ENCODE assay signal across 1 cellular context in the genomic region with DNA sequence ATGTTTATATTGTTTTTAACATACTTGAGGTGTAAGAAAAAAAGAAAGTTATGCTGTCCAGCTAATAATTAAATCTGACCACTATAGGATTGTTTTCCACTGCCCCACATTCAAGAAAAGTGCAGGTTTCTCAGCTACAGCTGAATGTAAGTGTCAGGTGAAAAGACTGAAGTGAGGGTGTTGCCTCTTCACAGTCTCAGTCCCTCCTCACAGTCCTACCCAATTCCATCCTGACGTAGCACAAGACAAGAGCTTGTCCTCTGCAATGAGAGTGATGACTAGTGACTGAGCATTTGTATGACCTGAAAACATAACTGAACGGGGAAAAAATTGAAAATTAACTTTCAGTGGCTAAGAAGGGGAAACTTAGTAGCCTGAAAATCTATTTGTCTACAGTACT.
TF ChIP-seq lines count a peak whose summit lies in the region.

No MANE protein-coding gene starts in this region.

TF ChIP-seq in GM23338, 12 proteins besides CTCF, POLR2A, EP300 and RAD21 (continued from another document):
- TF ChIP-seq ZNF114 (CRISPR knock-in tag; IDR thresholded peaks at IDR 0.05) (no peak), EZH2phosphoT487 (IDR thresholded peaks at IDR 0.05; ENCODE audit: unreplicated experiment) (no peak), STAT1 (IDR thresholded peaks at IDR 0.05; ENCODE audit: unreplicated experiment) (no peak), POLR2AphosphoS5 (IDR thresholded peaks at IDR 0.05; ENCODE audit: low read depth) (no peak)
- TF ChIP-seq, protein P1, sequence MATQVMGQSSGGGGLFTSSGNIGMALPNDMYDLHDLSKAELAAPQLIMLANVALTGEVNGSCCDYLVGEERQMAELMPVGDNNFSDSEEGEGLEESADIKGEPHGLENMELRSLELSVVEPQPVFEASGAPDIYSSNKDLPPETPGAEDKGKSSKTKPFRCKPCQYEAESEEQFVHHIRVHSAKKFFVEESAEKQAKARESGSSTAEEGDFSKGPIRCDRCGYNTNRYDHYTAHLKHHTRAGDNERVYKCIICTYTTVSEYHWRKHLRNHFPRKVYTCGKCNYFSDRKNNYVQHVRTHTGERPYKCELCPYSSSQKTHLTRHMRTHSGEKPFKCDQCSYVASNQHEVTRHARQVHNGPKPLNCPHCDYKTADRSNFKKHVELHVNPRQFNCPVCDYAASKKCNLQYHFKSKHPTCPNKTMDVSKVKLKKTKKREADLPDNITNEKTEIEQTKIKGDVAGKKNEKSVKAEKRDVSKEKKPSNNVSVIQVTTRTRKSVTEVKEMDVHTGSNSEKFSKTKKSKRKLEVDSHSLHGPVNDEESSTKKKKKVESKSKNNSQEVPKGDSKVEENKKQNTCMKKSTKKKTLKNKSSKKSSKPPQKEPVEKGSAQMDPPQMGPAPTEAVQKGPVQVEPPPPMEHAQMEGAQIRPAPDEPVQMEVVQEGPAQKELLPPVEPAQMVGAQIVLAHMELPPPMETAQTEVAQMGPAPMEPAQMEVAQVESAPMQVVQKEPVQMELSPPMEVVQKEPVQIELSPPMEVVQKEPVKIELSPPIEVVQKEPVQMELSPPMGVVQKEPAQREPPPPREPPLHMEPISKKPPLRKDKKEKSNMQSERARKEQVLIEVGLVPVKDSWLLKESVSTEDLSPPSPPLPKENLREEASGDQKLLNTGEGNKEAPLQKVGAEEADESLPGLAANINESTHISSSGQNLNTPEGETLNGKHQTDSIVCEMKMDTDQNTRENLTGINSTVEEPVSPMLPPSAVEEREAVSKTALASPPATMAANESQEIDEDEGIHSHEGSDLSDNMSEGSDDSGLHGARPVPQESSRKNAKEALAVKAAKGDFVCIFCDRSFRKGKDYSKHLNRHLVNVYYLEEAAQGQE (IDR thresholded peaks at IDR 0.05; ENCODE audit: unreplicated experiment): no peak
- TF ChIP-seq, protein P2, sequence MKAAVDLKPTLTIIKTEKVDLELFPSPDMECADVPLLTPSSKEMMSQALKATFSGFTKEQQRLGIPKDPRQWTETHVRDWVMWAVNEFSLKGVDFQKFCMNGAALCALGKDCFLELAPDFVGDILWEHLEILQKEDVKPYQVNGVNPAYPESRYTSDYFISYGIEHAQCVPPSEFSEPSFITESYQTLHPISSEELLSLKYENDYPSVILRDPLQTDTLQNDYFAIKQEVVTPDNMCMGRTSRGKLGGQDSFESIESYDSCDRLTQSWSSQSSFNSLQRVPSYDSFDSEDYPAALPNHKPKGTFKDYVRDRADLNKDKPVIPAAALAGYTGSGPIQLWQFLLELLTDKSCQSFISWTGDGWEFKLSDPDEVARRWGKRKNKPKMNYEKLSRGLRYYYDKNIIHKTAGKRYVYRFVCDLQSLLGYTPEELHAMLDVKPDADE (IDR thresholded peaks at IDR 0.05): no peak
